1 cellular context compared by ENCODE assay signal in the genomic region with DNA sequence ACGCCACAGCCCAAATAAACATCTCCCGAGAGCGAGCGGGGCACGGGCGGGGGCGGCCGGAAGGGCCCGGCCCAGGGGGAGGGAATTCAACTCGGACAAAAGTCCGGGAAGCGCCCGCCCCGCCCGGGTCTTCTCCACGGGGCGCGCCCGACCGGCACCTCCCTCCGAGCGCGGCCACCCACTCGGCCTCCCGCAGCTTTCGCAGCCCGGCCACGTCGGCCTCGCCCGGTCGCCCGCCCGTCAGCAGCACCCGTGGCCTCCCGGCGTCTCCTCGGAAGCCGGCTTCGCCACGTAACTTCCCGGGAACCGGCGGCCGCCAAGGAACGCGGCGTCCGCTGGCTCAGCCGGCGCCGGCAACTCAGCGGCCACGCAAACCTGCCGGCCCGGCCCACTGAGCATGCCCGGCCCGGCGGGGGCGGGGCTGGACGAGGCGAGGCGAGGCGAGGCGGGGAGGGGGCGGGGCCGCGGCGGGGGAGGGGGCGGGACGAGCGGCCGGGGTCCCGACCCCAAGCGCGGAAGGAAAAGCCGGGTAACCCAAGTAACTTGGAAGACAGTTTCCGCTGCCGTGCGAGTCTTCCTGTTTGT.
A peak's percentile ranks its signal among the peaks of the same experiment; 100 is the strongest.
TF ChIP-seq lines count a peak whose summit lies in the region.

A gene (minus strand): TSS at position 369 of the 585 bp plus-strand sequence. CDS start 440 bp downstream, outside the sequence.

TF ChIP-seq in HepG2, 621 proteins besides CTCF, POLR2A, EP300 and RAD21 (continued from another document and continues in another):
- TF ChIP-seq, protein P1, sequence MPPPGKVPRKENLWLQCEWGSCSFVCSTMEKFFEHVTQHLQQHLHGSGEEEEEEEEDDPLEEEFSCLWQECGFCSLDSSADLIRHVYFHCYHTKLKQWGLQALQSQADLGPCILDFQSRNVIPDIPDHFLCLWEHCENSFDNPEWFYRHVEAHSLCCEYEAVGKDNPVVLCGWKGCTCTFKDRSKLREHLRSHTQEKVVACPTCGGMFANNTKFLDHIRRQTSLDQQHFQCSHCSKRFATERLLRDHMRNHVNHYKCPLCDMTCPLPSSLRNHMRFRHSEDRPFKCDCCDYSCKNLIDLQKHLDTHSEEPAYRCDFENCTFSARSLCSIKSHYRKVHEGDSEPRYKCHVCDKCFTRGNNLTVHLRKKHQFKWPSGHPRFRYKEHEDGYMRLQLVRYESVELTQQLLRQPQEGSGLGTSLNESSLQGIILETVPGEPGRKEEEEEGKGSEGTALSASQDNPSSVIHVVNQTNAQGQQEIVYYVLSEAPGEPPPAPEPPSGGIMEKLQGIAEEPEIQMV (CRISPR knock-in tag; IDR thresholded peaks at IDR 0.05; ENCODE audit: low read depth): peak; percentile 63
- TF ChIP-seq MATR3 (CRISPR knock-in tag; IDR thresholded peaks at IDR 0.05) (no peak), ZNF878 (CRISPR knock-in tag; IDR thresholded peaks at IDR 0.05) (no peak), ZNF720 (CRISPR knock-in tag; IDR thresholded peaks at IDR 0.05) (no peak), ZNF264 (CRISPR knock-in tag; IDR thresholded peaks at IDR 0.05) (no peak), HOXA3 (CRISPR knock-in tag; IDR thresholded peaks at IDR 0.05) (no peak), ZNF441 (CRISPR knock-in tag; IDR thresholded peaks at IDR 0.05; ENCODE audit: borderline replicate concordance) (0 out of 2 replicates have a peak, but pooled peaks have one; percentile 16), TEAD2 (CRISPR knock-in tag; IDR thresholded peaks at IDR 0.05) (no peak), GABPA (IDR thresholded peaks at IDR 0.05; ENCODE audit: low read depth, low read length) (no peak), GABPA (CRISPR knock-in tag; IDR thresholded peaks at IDR 0.05; ENCODE audit: low read depth) (no peak), KAT8 (CRISPR knock-in tag; IDR thresholded peaks at IDR 0.05) (no peak), FOXC1 (CRISPR knock-in tag; IDR thresholded peaks at IDR 0.05; ENCODE audit: borderline replicate concordance) (no peak), ZNF468 (CRISPR knock-in tag; IDR thresholded peaks at IDR 0.05) (no peak), ZNF766 (CRISPR knock-in tag; IDR thresholded peaks at IDR 0.05; ENCODE audit: borderline replicate concordance) (no peak), ETV5 (CRISPR knock-in tag; IDR thresholded peaks at IDR 0.05; ENCODE audit: borderline replicate concordance) (peak; percentile 30; the same call in 1 of the 2 replicates), ZNF543 (CRISPR knock-in tag; IDR thresholded peaks at IDR 0.05) (no peak), ZNF83 (CRISPR knock-in tag; IDR thresholded peaks at IDR 0.05; ENCODE audit: borderline replicate concordance) (no peak), SRY (CRISPR knock-in tag; IDR thresholded peaks at IDR 0.05) (peak; percentile 72; the same call in 1 of the 2 replicates), SMARCC2 (IDR thresholded peaks at IDR 0.05) (no peak), MED1 (CRISPR knock-in tag; IDR thresholded peaks at IDR 0.05) (peak; percentile 42; the same call in 1 of the 2 replicates)
- TF ChIP-seq, protein P2, sequence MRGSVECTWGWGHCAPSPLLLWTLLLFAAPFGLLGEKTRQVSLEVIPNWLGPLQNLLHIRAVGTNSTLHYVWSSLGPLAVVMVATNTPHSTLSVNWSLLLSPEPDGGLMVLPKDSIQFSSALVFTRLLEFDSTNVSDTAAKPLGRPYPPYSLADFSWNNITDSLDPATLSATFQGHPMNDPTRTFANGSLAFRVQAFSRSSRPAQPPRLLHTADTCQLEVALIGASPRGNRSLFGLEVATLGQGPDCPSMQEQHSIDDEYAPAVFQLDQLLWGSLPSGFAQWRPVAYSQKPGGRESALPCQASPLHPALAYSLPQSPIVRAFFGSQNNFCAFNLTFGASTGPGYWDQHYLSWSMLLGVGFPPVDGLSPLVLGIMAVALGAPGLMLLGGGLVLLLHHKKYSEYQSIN (CRISPR knock-in tag; IDR thresholded peaks at IDR 0.05; ENCODE audit: borderline replicate concordance): no peak
- TF ChIP-seq, protein P3, sequence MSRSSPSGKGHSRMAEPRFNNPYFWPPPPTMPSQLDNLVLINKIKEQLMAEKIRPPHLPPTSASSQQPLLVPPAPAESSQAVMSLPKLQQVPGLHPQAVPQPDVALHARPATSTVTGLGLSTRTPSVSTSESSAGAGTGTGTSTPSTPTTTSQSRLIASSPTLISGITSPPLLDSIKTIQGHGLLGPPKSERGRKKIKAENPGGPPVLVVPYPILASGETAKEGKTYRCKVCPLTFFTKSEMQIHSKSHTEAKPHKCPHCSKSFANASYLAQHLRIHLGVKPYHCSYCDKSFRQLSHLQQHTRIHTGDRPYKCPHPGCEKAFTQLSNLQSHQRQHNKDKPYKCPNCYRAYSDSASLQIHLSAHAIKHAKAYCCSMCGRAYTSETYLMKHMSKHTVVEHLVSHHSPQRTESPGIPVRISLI (CRISPR knock-in tag; IDR thresholded peaks at IDR 0.05; ENCODE audit: borderline replicate concordance): no peak
- TF ChIP-seq, protein P4, sequence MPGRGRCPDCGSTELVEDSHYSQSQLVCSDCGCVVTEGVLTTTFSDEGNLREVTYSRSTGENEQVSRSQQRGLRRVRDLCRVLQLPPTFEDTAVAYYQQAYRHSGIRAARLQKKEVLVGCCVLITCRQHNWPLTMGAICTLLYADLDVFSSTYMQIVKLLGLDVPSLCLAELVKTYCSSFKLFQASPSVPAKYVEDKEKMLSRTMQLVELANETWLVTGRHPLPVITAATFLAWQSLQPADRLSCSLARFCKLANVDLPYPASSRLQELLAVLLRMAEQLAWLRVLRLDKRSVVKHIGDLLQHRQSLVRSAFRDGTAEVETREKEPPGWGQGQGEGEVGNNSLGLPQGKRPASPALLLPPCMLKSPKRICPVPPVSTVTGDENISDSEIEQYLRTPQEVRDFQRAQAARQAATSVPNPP (CRISPR knock-in tag; IDR thresholded peaks at IDR 0.05): no peak
- TF ChIP-seq, protein P5, sequence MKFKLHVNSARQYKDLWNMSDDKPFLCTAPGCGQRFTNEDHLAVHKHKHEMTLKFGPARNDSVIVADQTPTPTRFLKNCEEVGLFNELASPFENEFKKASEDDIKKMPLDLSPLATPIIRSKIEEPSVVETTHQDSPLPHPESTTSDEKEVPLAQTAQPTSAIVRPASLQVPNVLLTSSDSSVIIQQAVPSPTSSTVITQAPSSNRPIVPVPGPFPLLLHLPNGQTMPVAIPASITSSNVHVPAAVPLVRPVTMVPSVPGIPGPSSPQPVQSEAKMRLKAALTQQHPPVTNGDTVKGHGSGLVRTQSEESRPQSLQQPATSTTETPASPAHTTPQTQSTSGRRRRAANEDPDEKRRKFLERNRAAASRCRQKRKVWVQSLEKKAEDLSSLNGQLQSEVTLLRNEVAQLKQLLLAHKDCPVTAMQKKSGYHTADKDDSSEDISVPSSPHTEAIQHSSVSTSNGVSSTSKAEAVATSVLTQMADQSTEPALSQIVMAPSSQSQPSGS (CRISPR knock-in tag; IDR thresholded peaks at IDR 0.05): no peak
- TF ChIP-seq, protein P6, sequence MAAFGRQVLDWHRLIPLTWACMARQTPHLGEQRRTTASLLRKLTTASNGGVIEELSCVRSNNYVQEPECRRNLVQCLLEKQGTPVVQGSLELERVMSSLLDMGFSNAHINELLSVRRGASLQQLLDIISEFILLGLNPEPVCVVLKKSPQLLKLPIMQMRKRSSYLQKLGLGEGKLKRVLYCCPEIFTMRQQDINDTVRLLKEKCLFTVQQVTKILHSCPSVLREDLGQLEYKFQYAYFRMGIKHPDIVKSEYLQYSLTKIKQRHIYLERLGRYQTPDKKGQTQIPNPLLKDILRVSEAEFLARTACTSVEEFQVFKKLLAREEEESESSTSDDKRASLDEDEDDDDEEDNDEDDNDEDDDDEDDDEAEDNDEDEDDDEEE (CRISPR knock-in tag; IDR thresholded peaks at IDR 0.05): no peak
- TF ChIP-seq, protein P7, sequence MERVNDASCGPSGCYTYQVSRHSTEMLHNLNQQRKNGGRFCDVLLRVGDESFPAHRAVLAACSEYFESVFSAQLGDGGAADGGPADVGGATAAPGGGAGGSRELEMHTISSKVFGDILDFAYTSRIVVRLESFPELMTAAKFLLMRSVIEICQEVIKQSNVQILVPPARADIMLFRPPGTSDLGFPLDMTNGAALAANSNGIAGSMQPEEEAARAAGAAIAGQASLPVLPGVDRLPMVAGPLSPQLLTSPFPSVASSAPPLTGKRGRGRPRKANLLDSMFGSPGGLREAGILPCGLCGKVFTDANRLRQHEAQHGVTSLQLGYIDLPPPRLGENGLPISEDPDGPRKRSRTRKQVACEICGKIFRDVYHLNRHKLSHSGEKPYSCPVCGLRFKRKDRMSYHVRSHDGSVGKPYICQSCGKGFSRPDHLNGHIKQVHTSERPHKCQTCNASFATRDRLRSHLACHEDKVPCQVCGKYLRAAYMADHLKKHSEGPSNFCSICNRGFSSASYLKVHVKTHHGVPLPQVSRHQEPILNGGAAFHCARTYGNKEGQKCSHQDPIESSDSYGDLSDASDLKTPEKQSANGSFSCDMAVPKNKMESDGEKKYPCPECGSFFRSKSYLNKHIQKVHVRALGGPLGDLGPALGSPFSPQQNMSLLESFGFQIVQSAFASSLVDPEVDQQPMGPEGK (CRISPR knock-in tag; IDR thresholded peaks at IDR 0.05): peak; percentile 66
- TF ChIP-seq, protein P8, sequence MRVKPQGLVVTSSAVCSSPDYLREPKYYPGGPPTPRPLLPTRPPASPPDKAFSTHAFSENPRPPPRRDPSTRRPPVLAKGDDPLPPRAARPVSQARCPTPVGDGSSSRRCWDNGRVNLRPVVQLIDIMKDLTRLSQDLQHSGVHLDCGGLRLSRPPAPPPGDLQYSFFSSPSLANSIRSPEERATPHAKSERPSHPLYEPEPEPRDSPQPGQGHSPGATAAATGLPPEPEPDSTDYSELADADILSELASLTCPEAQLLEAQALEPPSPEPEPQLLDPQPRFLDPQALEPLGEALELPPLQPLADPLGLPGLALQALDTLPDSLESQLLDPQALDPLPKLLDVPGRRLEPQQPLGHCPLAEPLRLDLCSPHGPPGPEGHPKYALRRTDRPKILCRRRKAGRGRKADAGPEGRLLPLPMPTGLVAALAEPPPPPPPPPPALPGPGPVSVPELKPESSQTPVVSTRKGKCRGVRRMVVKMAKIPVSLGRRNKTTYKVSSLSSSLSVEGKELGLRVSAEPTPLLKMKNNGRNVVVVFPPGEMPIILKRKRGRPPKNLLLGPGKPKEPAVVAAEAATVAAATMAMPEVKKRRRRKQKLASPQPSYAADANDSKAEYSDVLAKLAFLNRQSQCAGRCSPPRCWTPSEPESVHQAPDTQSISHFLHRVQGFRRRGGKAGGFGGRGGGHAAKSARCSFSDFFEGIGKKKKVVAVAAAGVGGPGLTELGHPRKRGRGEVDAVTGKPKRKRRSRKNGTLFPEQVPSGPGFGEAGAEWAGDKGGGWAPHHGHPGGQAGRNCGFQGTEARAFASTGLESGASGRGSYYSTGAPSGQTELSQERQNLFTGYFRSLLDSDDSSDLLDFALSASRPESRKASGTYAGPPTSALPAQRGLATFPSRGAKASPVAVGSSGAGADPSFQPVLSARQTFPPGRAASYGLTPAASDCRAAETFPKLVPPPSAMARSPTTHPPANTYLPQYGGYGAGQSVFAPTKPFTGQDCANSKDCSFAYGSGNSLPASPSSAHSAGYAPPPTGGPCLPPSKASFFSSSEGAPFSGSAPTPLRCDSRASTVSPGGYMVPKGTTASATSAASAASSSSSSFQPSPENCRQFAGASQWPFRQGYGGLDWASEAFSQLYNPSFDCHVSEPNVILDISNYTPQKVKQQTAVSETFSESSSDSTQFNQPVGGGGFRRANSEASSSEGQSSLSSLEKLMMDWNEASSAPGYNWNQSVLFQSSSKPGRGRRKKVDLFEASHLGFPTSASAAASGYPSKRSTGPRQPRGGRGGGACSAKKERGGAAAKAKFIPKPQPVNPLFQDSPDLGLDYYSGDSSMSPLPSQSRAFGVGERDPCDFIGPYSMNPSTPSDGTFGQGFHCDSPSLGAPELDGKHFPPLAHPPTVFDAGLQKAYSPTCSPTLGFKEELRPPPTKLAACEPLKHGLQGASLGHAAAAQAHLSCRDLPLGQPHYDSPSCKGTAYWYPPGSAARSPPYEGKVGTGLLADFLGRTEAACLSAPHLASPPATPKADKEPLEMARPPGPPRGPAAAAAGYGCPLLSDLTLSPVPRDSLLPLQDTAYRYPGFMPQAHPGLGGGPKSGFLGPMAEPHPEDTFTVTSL (CRISPR knock-in tag; IDR thresholded peaks at IDR 0.05; ENCODE audit: borderline replicate concordance): no peak
- TF ChIP-seq, protein P9, sequence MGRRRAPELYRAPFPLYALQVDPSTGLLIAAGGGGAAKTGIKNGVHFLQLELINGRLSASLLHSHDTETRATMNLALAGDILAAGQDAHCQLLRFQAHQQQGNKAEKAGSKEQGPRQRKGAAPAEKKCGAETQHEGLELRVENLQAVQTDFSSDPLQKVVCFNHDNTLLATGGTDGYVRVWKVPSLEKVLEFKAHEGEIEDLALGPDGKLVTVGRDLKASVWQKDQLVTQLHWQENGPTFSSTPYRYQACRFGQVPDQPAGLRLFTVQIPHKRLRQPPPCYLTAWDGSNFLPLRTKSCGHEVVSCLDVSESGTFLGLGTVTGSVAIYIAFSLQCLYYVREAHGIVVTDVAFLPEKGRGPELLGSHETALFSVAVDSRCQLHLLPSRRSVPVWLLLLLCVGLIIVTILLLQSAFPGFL (CRISPR knock-in tag; IDR thresholded peaks at IDR 0.05): no peak
- TF ChIP-seq, protein P10, sequence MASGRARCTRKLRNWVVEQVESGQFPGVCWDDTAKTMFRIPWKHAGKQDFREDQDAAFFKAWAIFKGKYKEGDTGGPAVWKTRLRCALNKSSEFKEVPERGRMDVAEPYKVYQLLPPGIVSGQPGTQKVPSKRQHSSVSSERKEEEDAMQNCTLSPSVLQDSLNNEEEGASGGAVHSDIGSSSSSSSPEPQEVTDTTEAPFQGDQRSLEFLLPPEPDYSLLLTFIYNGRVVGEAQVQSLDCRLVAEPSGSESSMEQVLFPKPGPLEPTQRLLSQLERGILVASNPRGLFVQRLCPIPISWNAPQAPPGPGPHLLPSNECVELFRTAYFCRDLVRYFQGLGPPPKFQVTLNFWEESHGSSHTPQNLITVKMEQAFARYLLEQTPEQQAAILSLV (CRISPR knock-in tag; IDR thresholded peaks at IDR 0.05; ENCODE audit: borderline replicate concordance): no peak; the same call in 1 of the 2 replicates
- TF ChIP-seq, protein P11, sequence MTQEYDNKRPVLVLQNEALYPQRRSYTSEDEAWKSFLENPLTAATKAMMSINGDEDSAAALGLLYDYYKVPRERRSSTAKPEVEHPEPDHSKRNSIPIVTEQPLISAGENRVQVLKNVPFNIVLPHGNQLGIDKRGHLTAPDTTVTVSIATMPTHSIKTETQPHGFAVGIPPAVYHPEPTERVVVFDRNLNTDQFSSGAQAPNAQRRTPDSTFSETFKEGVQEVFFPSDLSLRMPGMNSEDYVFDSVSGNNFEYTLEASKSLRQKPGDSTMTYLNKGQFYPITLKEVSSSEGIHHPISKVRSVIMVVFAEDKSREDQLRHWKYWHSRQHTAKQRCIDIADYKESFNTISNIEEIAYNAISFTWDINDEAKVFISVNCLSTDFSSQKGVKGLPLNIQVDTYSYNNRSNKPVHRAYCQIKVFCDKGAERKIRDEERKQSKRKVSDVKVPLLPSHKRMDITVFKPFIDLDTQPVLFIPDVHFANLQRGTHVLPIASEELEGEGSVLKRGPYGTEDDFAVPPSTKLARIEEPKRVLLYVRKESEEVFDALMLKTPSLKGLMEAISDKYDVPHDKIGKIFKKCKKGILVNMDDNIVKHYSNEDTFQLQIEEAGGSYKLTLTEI (CRISPR knock-in tag; conservative IDR thresholded peaks at IDR 0.05): no peak
- TF ChIP-seq, protein P12, sequence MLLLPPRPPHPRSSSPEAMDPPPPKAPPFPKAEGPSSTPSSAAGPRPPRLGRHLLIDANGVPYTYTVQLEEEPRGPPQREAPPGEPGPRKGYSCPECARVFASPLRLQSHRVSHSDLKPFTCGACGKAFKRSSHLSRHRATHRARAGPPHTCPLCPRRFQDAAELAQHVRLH (CRISPR knock-in tag; IDR thresholded peaks at IDR 0.05; ENCODE audit: borderline replicate concordance, low read depth): no peak
- TF ChIP-seq, protein P13, sequence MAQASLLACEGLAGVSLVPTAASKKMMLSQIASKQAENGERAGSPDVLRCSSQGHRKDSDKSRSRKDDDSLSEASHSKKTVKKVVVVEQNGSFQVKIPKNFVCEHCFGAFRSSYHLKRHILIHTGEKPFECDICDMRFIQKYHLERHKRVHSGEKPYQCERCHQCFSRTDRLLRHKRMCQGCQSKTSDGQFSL (CRISPR knock-in tag; IDR thresholded peaks at IDR 0.05): no peak
- TF ChIP-seq, protein P14, sequence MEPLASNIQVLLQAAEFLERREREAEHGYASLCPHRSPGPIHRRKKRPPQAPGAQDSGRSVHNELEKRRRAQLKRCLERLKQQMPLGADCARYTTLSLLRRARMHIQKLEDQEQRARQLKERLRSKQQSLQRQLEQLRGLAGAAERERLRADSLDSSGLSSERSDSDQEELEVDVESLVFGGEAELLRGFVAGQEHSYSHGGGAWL (CRISPR knock-in tag; IDR thresholded peaks at IDR 0.05): no peak
